In genomic region chr7:127415060-127415742, GRCh38 we compare ENCODE assay signal across 14 cellular contexts.
"Had no signal": no experiment of that assay in that cellular context is flagged by ENCODE, and none has a peak within 500 bp of the region (broad histone marks: within the 10 kb centered on the region; RNA-seq: fewer than 3 reads in every experiment).

No MANE protein-coding gene starts in this region.

- H3K9me3 ChIP-seq: esophagus muscularis mucosa, sigmoid colon, stomach, thoracic aorta had no signal

- H3K4me1 ChIP-seq: esophagus muscularis mucosa, sigmoid colon, stomach had no signal

- H3K27ac Mint-ChIP-seq: activated T-helper 1 cell treated with anti-CD3 and anti-CD28 coated beads, Interleukin-12 subunit alpha, Interleukin-12 subunit beta, Interleukin-2, Interleukin-4 antibody, amounts not matched to agents 30 ng/mL and 10 ng/mL and 1 ng/mL, durations not matched to agents 14 hours and 24 hours and 36 hours; nephron progenitor cell had no signal

- H3K4me3 ChIP-seq: esophagus muscularis mucosa, lung, sigmoid colon, stomach, thoracic aorta had no signal

- H3K27me3 ChIP-seq: brain microvascular endothelial cell, sigmoid colon, stomach had no signal

- H3K9me3 Mint-ChIP-seq: nephron progenitor cell had no signal

- H3K4me3 Mint-ChIP-seq: nephron progenitor cell had no signal

- DNase-seq: activated CD4-positive, alpha-beta T cell treated with anti-CD3 and anti-CD28 coated beads, Interleukin-2, amount 50 U/mL, for 48 hours; activated CD8-positive, alpha-beta memory T cell treated with anti-CD3 and anti-CD28 coated beads, Interleukin-2, amount 50 U/mL, for 4 hours; activated naive CD4-positive, alpha-beta T cell; brain microvascular endothelial cell; left cardiac atrium; nephron progenitor cell; sigmoid colon; stimulated activated CD4-positive, alpha-beta T cell treated with anti-CD3 and anti-CD28 coated beads, Interleukin-12 subunit alpha, Interleukin-12 subunit beta, amount 100 ng/mL, for 4 hours; stomach had no signal

- H3K36me3 ChIP-seq: brain microvascular endothelial cell, esophagus muscularis mucosa, sigmoid colon, stomach, thoracic aorta had no signal

- ATAC-seq: activated CD4-positive, CD25-positive, alpha-beta regulatory T cell treated with anti-CD3 and anti-CD28 coated beads, Interleukin-2, amount 50 U/mL, for 24 hours; left cardiac atrium had no signal

- H3K27ac ChIP-seq: brain microvascular endothelial cell, esophagus muscularis mucosa, sigmoid colon, stomach, thoracic aorta had no signal

- H3K4me1 Mint-ChIP-seq: nephron progenitor cell had no signal
